Comparison of ENCODE assay signal across 18 cellular contexts in genomic region chr4:78120144-78120880, GRCh38.
DNase-seq lines count a peak whose midpoint lies in the region; ATAC-seq and TF ChIP-seq lines count a peak whose summit lies in the region.
"Had no signal": no experiment of that assay in that cellular context is flagged by ENCODE, and none has a peak within 500 bp of the region (broad histone marks: within the 10 kb centered on the region; RNA-seq: fewer than 3 reads in every experiment).

No MANE protein-coding gene starts in this region.

- DNase-seq in LHCN-M2 (ENCODE audit: low read depth) (peak; percentile 82), coronary artery (ENCODE audit: low spot score) (no peak), myocyte (ENCODE audit: low read depth) (peak; percentile 81), retinal pigment epithelial cell (ENCODE audit: low read depth) (peak; percentile 85), NCI-H1417 (lab: John Stamatoyannopoulos, UW) (no peak)
- DNase-seq: AML-193; C1 segment of cervical spinal cord; CD8-positive, alpha-beta T cell; DMS153; HCEC 1CT; Karpas-422; NCI-H187; NCI-H2227 treated with DMSO at 0.1 percent for 48 hours; NCI-H774 had no signal

- H3K4me3 ChIP-seq in coronary artery (no peak overlapping the region), retinal pigment epithelial cell (ENCODE audit: low read length) (no peak overlapping the region)
- H3K4me3 ChIP-seq: GM23248 had no signal

- TF ChIP-seq CTCF in coronary artery (IDR thresholded peaks at IDR 0.05) = no peak
- no peak for TF ChIP-seq CTCF in retinal pigment epithelial cell (conservative IDR thresholded peaks at IDR 0.05; ENCODE audit: low read depth, low read length)

- ATAC-seq in HG02938 (IDR thresholded peaks at IDR 0.05; ENCODE audit: unreplicated experiment) = no peak
- no peak for ATAC-seq in HG03439 (IDR thresholded peaks at IDR 0.05; ENCODE audit: unreplicated experiment)
- no peak for ATAC-seq in HG02798 (IDR thresholded peaks at IDR 0.05; ENCODE audit: poor library complexity, unreplicated experiment)
- ATAC-seq: CD8-positive, alpha-beta T cell had no signal

- H3K27ac ChIP-seq in coronary artery = peak overlapping the region; percentile 20 to 63
- H3K27ac ChIP-seq: GM23248 had no signal

Comparison
In these comparisons a context has a peak if more than half of its experiments do, and no peak if none do; other contexts are left out.
1. DNase-seq: peak in LHCN-M2 (single experiment), myocyte (single experiment) and retinal pigment epithelial cell (single experiment); none in coronary artery (single experiment) and NCI-H1417 (0 of 3).